Comparison of ENCODE assay signal across 8 cellular contexts in genomic region chr6:53347921-53348435, GRCh38. TPM values are rescaled to one million over a fixed set of nuclear protein-coding genes. Genes with fewer than 3 reads are reported as not detected.
DNase-seq lines count a peak whose midpoint lies in the region; ATAC-seq and TF ChIP-seq lines count a peak whose summit lies in the region.

No MANE protein-coding gene starts in this region.

- H3K27me3 Mint-ChIP-seq in endothelial cell (ENCODE audit: unreplicated experiment): peaks cover 5% of the 10 kb centered on the region
- H3K27me3 Mint-ChIP-seq in stimulated activated memory B cell treated with anti-CD40 and anti-IgM and Interleukin-4, amounts not matched to agents 10 μg/mL and 1 μg/mL and 100 μg/mL, for 72 hours: no peaks in the 10 kb centered on the region

- H3K9me3 ChIP-seq in mesodermal cell (ENCODE audit: control insufficient read depth, low read length): no peaks in the 10 kb centered on the region

- WGBS in mesodermal cell (ENCODE audit: insufficient coverage in 2 of 2), 2 experiments: 0% methylated on average over 44 to 46 of the region's 50 CpGs

- no peak for TF ChIP-seq CTCF in endothelial cell (IDR thresholded peaks at IDR 0.05; ENCODE audit: unreplicated experiment)

- H3K4me3 ChIP-seq in mesodermal cell (ENCODE audit: extremely low read depth, insufficient read depth, low read length, poor library complexity, severe bottlenecking): peak overlapping the region; percentile 84

- H3K9me3 Mint-ChIP-seq in endothelial cell (ENCODE audit: unreplicated experiment): no peaks in the 10 kb centered on the region
- H3K9me3 Mint-ChIP-seq in stimulated activated memory B cell treated with anti-CD40 and anti-IgM and Interleukin-4, amounts not matched to agents 10 μg/mL and 1 μg/mL and 100 μg/mL, for 72 hours: no peaks in the 10 kb centered on the region

- no peaks in the 10 kb centered on the region for H3K4me1 ChIP-seq in mesodermal cell (ENCODE audit: control insufficient read depth, insufficient read depth, low read length, poor library complexity, severe bottlenecking)

- DNase-seq in SKM-1 treated with dmso at 0.1 percent for 144 hours (lab: John Stamatoyannopoulos, UW; ENCODE audit: unreplicated experiment) (peak; percentile 50), SKM-1 (lab: John Stamatoyannopoulos, UW; ENCODE audit: unreplicated experiment) (no peak), NCI-H510A (lab: John Stamatoyannopoulos, UW) (peak; percentile 84), endothelial cell (ENCODE audit: low spot score) (peak; percentile 63)
- DNase-seq in activated CD8-positive, alpha-beta memory T cell treated with anti-CD3 and anti-CD28 coated beads for 48 hours (ENCODE audit: low read depth in 2 of 3, low spot score in 2 of 3): peak in 2 of 3 experiments; percentile 23 to 32

- H3K4me3 Mint-ChIP-seq in endothelial cell (ENCODE audit: unreplicated experiment): peak overlapping the region; percentile 97
- H3K4me3 Mint-ChIP-seq in stimulated activated memory B cell treated with anti-CD40 and anti-IgM and Interleukin-4, amounts not matched to agents 10 μg/mL and 1 μg/mL and 100 μg/mL, for 72 hours: peak overlapping the region; percentile 92

- peaks cover 14% of the 10 kb centered on the region for H3K36me3 ChIP-seq in mesodermal cell (ENCODE audit: control insufficient read depth, insufficient read depth, low read length)

- peaks cover 3% of the 10 kb centered on the region for H3K36me3 Mint-ChIP-seq in endothelial cell (ENCODE audit: low read depth, unreplicated experiment)
- peaks cover 12% of the 10 kb centered on the region for H3K36me3 Mint-ChIP-seq in stimulated activated memory B cell treated with anti-CD40 and anti-IgM and Interleukin-4, amounts not matched to agents 10 μg/mL and 1 μg/mL and 100 μg/mL, for 72 hours

- ATAC-seq in HG02973 (IDR thresholded peaks at IDR 0.05; ENCODE audit: unreplicated experiment): peak; percentile 24
- ATAC-seq in stimulated activated memory B cell treated with anti-CD40 and anti-IgM and Interleukin-4, amounts not matched to agents 10 μg/mL and 1 μg/mL and 100 μg/mL, for 72 hours: peak; percentile 45

- H3K4me1 Mint-ChIP-seq in endothelial cell (ENCODE audit: unreplicated experiment): peaks cover 26% of the 10 kb centered on the region
- H3K4me1 Mint-ChIP-seq in stimulated activated memory B cell treated with anti-CD40 and anti-IgM and Interleukin-4, amounts not matched to agents 10 μg/mL and 1 μg/mL and 100 μg/mL, for 72 hours: peaks cover 51% of the 10 kb centered on the region

- peak overlapping the region; percentile 89 for H3K27ac ChIP-seq in mesodermal cell (ENCODE audit: low read depth, low read length, severe bottlenecking)

- H3K27ac Mint-ChIP-seq in endothelial cell (ENCODE audit: unreplicated experiment): peak overlapping the region; percentile 85
- H3K27ac Mint-ChIP-seq in stimulated activated memory B cell treated with anti-CD40 and anti-IgM and Interleukin-4, amounts not matched to agents 10 μg/mL and 1 μg/mL and 100 μg/mL, for 72 hours: peak overlapping the region; percentile 83

RNA-seq across cellular contexts. Expression of gene ELOVL5, which starts 0.8 kb away (rescaled TPM):
- 163 TPM for total RNA-seq in endothelial cell (ENCODE audit: unreplicated experiment)
- 134 TPM for polyA plus RNA-seq in mesodermal cell (2013, experiment 1 of 2)
- polyA plus RNA-seq in mesodermal cell (2013, experiment 2 of 2): 144 TPM
